Comparison of ENCODE assay signal across 29 cellular contexts in genomic region chr12:117085318-117085947, GRCh38. TPM values are rescaled to one million over a fixed set of nuclear protein-coding genes. Genes with fewer than 3 reads are reported as not detected.
DNase-seq lines count a peak whose midpoint lies in the region; ATAC-seq and TF ChIP-seq lines count a peak whose summit lies in the region.
"Had no signal": no experiment of that assay in that cellular context is flagged by ENCODE, and none has a peak within 500 bp of the region (broad histone marks: within the 10 kb centered on the region; RNA-seq: fewer than 3 reads in every experiment).

No MANE protein-coding gene starts in this region.

- no peak for DNase-seq in activated CD8-positive, alpha-beta T cell treated with anti-CD3 and anti-CD28 coated beads, Interleukin-2, amount 10 ng/mL, durations not matched to agents 7 days and 5 days
- DNase-seq in activated CD8-positive, alpha-beta T cell treated with anti-CD3 and anti-CD28 coated beads for 36 hours = no peak
- DNase-seq in Karpas-422 (no peak), left kidney (ENCODE audit: low read depth, low spot score) (peak; percentile 58), putamen (ENCODE audit: low spot score) (peak; percentile 79), pons (ENCODE audit: low spot score) (no peak)
- no peak for DNase-seq in activated naive CD4-positive, alpha-beta T cell treated with anti-CD3 and anti-CD28 coated beads, Interleukin-2, amount 10 ng/mL, durations not matched to agents 7 days and 5 days
- DNase-seq: activated CD4-positive, alpha-beta memory T cell treated with anti-CD3 and anti-CD28 coated beads for 36 hours; activated CD4-positive, CD25-positive, alpha-beta regulatory T cell treated with anti-CD3 and anti-CD28 coated beads, Interleukin-2, amount 50 U/mL, for 72 hours; activated effector memory CD4-positive, alpha-beta T cell treated with Interleukin-2 at 50 U/mL for 16 hours; activated naive CD8-positive, alpha-beta T cell treated with anti-CD3 and anti-CD28 coated beads, Interleukin-2, amount 50 U/mL, for 24 hours; CD4-positive, alpha-beta memory T cell; DMS153; islet precursor cell; mesenchymal stem cell; NCI-H1105; NCI-H1930; NCI-H226; NCI-H774; small intestine; stimulated activated CD4-positive, alpha-beta T cell treated with anti-CD3 and anti-CD28 coated beads, Interleukin-1b, Interleukin-23, amount 100 ng/mL, for 48 hours; stimulated activated CD8-positive, alpha-beta memory T cell treated with anti-CD3 and anti-CD28 coated beads, Interleukin-4, amount 100 ng/mL, for 48 hours; T-helper 17 cell; tibial artery had no signal

- no peak for ATAC-seq in activated CD8-positive, alpha-beta T cell treated with anti-CD3 and anti-CD28 coated beads, Interleukin-2, amount 10 ng/mL, durations not matched to agents 7 days and 5 days
- ATAC-seq in activated CD8-positive, alpha-beta T cell treated with anti-CD3 and anti-CD28 coated beads for 36 hours = no peak
- ATAC-seq in HG03095 (IDR thresholded peaks at IDR 0.05; ENCODE audit: unreplicated experiment) = no peak
- ATAC-seq: activated naive CD8-positive, alpha-beta T cell treated with anti-CD3 and anti-CD28 coated beads, Interleukin-2, amount 50 U/mL, for 24 hours; SK-N-SH treated with all-trans-retinoic acid at 6 μM for 48 hours; T-helper 17 cell had no signal

- H3K36me3 ChIP-seq in Karpas-422 (ENCODE audit: insufficient read depth, low read length) = peaks cover 8% of the 10 kb centered on the region
- H3K36me3 ChIP-seq: neutrophil had no signal

- 0 out of 2 replicates have a peak, but pooled peaks cover 5% of the 10 kb centered on the region for H3K9me3 ChIP-seq in Karpas-422 (ENCODE audit: low read length)
- H3K9me3 ChIP-seq: neutrophil had no signal

- intact Hi-C loops in activated CD8-positive, alpha-beta T cell treated with anti-CD3 and anti-CD28 coated beads for 36 hours (cut with micrococcal nuclease) = no loop called here

- no peak overlapping the region for H3K4me2 ChIP-seq in Karpas-422 (ENCODE audit: low read depth, low read length, poor library complexity, severe bottlenecking)

- POLR2A ChIA-PET in activated CD8-positive, alpha-beta T cell treated with anti-CD3 and anti-CD28 coated beads, Interleukin-2, amount 10 ng/mL, durations not matched to agents 7 days and 5 days (lab: Charles Lee) = no interaction called here
- POLR2A ChIA-PET in activated CD8-positive, alpha-beta T cell treated with anti-CD3 and anti-CD28 coated beads for 36 hours (lab: Charles Lee) = no interaction called here

- no peak overlapping the region for H3K4me3 ChIP-seq in Karpas-422 (ENCODE audit: low read length)
- H3K4me3 ChIP-seq: tibial artery had no signal

- peaks cover 10% of the 10 kb centered on the region for H3K9me3 Mint-ChIP-seq in activated CD8-positive, alpha-beta T cell treated with anti-CD3 and anti-CD28 coated beads, Interleukin-2, amount 10 ng/mL, durations not matched to agents 7 days and 5 days (ENCODE audit: insufficient read depth)
- H3K9me3 Mint-ChIP-seq in activated CD8-positive, alpha-beta T cell treated with anti-CD3 and anti-CD28 coated beads for 36 hours = peaks cover 10% of the 10 kb centered on the region
- H3K9me3 Mint-ChIP-seq in activated naive CD4-positive, alpha-beta T cell treated with anti-CD3 and anti-CD28 coated beads, Interleukin-2, amount 10 ng/mL, durations not matched to agents 7 days and 5 days = peaks cover 7% of the 10 kb centered on the region

- peaks cover 30% of the 10 kb centered on the region for H3K4me1 Mint-ChIP-seq in activated CD8-positive, alpha-beta T cell treated with anti-CD3 and anti-CD28 coated beads, Interleukin-2, amount 10 ng/mL, durations not matched to agents 7 days and 5 days (ENCODE audit: low read depth)
- H3K4me1 Mint-ChIP-seq in activated CD8-positive, alpha-beta T cell treated with anti-CD3 and anti-CD28 coated beads for 36 hours (ENCODE audit: low read depth) = peaks cover 3% of the 10 kb centered on the region
- no peaks in the 10 kb centered on the region for H3K4me1 Mint-ChIP-seq in activated naive CD4-positive, alpha-beta T cell treated with anti-CD3 and anti-CD28 coated beads, Interleukin-2, amount 10 ng/mL, durations not matched to agents 7 days and 5 days
- H3K4me1 Mint-ChIP-seq: activated naive CD8-positive, alpha-beta T cell treated with anti-CD3 and anti-CD28 coated beads, Interleukin-2, amount 50 U/mL, for 24 hours; CD4-positive, alpha-beta memory T cell had no signal

- H3K4me1 ChIP-seq in Karpas-422 (ENCODE audit: low read length) = peaks cover 76% of the 10 kb centered on the region
- H3K4me1 ChIP-seq: tibial artery had no signal

- CTCF ChIA-PET in activated CD8-positive, alpha-beta T cell treated with anti-CD3 and anti-CD28 coated beads, Interleukin-2, amount 10 ng/mL, durations not matched to agents 7 days and 5 days (lab: Charles Lee) = interaction anchor here (1.6 kb wide), 1 partner anchor 59 kb away, joined by 3 read pairs; no protein-coding TSS in a partner anchor
- CTCF ChIA-PET in activated CD8-positive, alpha-beta T cell treated with anti-CD3 and anti-CD28 coated beads for 36 hours (lab: Charles Lee) = no interaction called here
- CTCF ChIA-PET in activated naive CD4-positive, alpha-beta T cell treated with anti-CD3 and anti-CD28 coated beads, Interleukin-2, amount 10 ng/mL, durations not matched to agents 7 days and 5 days (lab: Charles Lee) = no interaction called here

- no peak for TF ChIP-seq CTCF in activated CD8-positive, alpha-beta T cell treated with anti-CD3 and anti-CD28 coated beads for 36 hours (IDR thresholded peaks at IDR 0.05)

- H3K27ac ChIP-seq in Karpas-422 (ENCODE audit: low read length) = 0 out of 2 replicates have a peak overlapping the region, but pooled peaks have one; percentile 22
- H3K27ac ChIP-seq: neutrophil, tibial artery had no signal

- H4K20me1 ChIP-seq in Karpas-422 (ENCODE audit: insufficient read depth, low read depth, low read length) = 0 out of 2 replicates have a peak, but pooled peaks cover 3% of the 10 kb centered on the region

- H3K27me3 ChIP-seq in Karpas-422 (ENCODE audit: low read length) = no peaks in the 10 kb centered on the region
- H3K27me3 ChIP-seq: neutrophil had no signal

- peak overlapping the region; percentile 39 for H3K27ac Mint-ChIP-seq in activated CD8-positive, alpha-beta T cell treated with anti-CD3 and anti-CD28 coated beads, Interleukin-2, amount 10 ng/mL, durations not matched to agents 7 days and 5 days
- no peak overlapping the region for H3K27ac Mint-ChIP-seq in activated CD8-positive, alpha-beta T cell treated with anti-CD3 and anti-CD28 coated beads for 36 hours
- no peak overlapping the region for H3K27ac Mint-ChIP-seq in activated naive CD4-positive, alpha-beta T cell treated with anti-CD3 and anti-CD28 coated beads, Interleukin-2, amount 10 ng/mL, durations not matched to agents 7 days and 5 days
- H3K27ac Mint-ChIP-seq: activated CD4-positive, alpha-beta memory T cell treated with anti-CD3 and anti-CD28 coated beads for 36 hours; activated naive CD8-positive, alpha-beta T cell treated with anti-CD3 and anti-CD28 coated beads, Interleukin-2, amount 50 U/mL, for 24 hours had no signal

- no peak overlapping the region for H3K4me3 Mint-ChIP-seq in activated CD8-positive, alpha-beta T cell treated with anti-CD3 and anti-CD28 coated beads, Interleukin-2, amount 10 ng/mL, durations not matched to agents 7 days and 5 days
- H3K4me3 Mint-ChIP-seq in activated CD8-positive, alpha-beta T cell treated with anti-CD3 and anti-CD28 coated beads for 36 hours = no peak overlapping the region
- H3K4me3 Mint-ChIP-seq in activated naive CD4-positive, alpha-beta T cell treated with anti-CD3 and anti-CD28 coated beads, Interleukin-2, amount 10 ng/mL, durations not matched to agents 7 days and 5 days = no peak overlapping the region
- H3K4me3 Mint-ChIP-seq: activated CD4-positive, alpha-beta memory T cell treated with anti-CD3 and anti-CD28 coated beads for 36 hours; activated naive CD8-positive, alpha-beta T cell treated with anti-CD3 and anti-CD28 coated beads, Interleukin-2, amount 50 U/mL, for 24 hours; CD4-positive, alpha-beta memory T cell; IgD-negative memory B cell; T-helper 17 cell had no signal

- H3K27me3 Mint-ChIP-seq in activated CD8-positive, alpha-beta T cell treated with anti-CD3 and anti-CD28 coated beads, Interleukin-2, amount 10 ng/mL, durations not matched to agents 7 days and 5 days (ENCODE audit: low read depth) = no peaks in the 10 kb centered on the region
- no peaks in the 10 kb centered on the region for H3K27me3 Mint-ChIP-seq in activated CD8-positive, alpha-beta T cell treated with anti-CD3 and anti-CD28 coated beads for 36 hours
- peaks cover 13% of the 10 kb centered on the region for H3K27me3 Mint-ChIP-seq in activated naive CD4-positive, alpha-beta T cell treated with anti-CD3 and anti-CD28 coated beads, Interleukin-2, amount 10 ng/mL, durations not matched to agents 7 days and 5 days
- H3K27me3 Mint-ChIP-seq: activated CD4-positive, alpha-beta memory T cell treated with anti-CD3 and anti-CD28 coated beads for 36 hours; activated naive CD8-positive, alpha-beta T cell treated with anti-CD3 and anti-CD28 coated beads, Interleukin-2, amount 50 U/mL, for 24 hours; CD4-positive, alpha-beta memory T cell; IgD-negative memory B cell; T-helper 17 cell had no signal

- peaks cover 96% of the 10 kb centered on the region for H3K79me2 ChIP-seq in Karpas-422 (ENCODE audit: low read length)

- no peaks in the 10 kb centered on the region for H3K9me2 ChIP-seq in Karpas-422 (replicated peaks; ENCODE audit: insufficient read depth, low read length)

- peak overlapping the region; percentile 9; the same call in 1 of the 2 replicates for H3K9ac ChIP-seq in Karpas-422 (ENCODE audit: low read length)

- peaks cover 26% of the 10 kb centered on the region for H3K36me3 Mint-ChIP-seq in activated CD8-positive, alpha-beta T cell treated with anti-CD3 and anti-CD28 coated beads, Interleukin-2, amount 10 ng/mL, durations not matched to agents 7 days and 5 days (ENCODE audit: low read depth)
- H3K36me3 Mint-ChIP-seq in activated CD8-positive, alpha-beta T cell treated with anti-CD3 and anti-CD28 coated beads for 36 hours (ENCODE audit: low read depth) = peaks cover 12% of the 10 kb centered on the region
- no peaks in the 10 kb centered on the region for H3K36me3 Mint-ChIP-seq in activated naive CD4-positive, alpha-beta T cell treated with anti-CD3 and anti-CD28 coated beads, Interleukin-2, amount 10 ng/mL, durations not matched to agents 7 days and 5 days

- H2AFZ ChIP-seq in Karpas-422 (ENCODE audit: low read length) = no peak overlapping the region

RNA-seq across cellular contexts. Expression of gene TESC, which starts 13.8 kb away (rescaled TPM):
- 100 to 1,000 TPM; 103 to 106 TPM for total RNA-seq in activated CD8-positive, alpha-beta T cell treated with anti-CD3 and anti-CD28 coated beads, Interleukin-2, amount 10 ng/mL, durations not matched to agents 7 days and 5 days
- 10 to 100 TPM; 41.7 to 46.8 TPM for total RNA-seq in activated CD8-positive, alpha-beta T cell treated with anti-CD3 and anti-CD28 coated beads for 36 hours
- total RNA-seq in Karpas-422 (2014; rRNA removed; shearing (Covaris generic); ENCODE audit: low replicate concordance) = 69.2 and 140 TPM in 2 replicates
- total RNA-seq: M059J had no signal

Comparison
In these comparisons a context has a peak if more than half of its experiments do, and no peak if none do; other contexts are left out.
1. DNase-seq: peak in left kidney (single experiment) and putamen (single experiment); none in activated CD8-positive, alpha-beta T cell treated with anti-CD3 and anti-CD28 coated beads, Interleukin-2, amount 10 ng/mL, durations not matched to agents 7 days and 5 days (single experiment), activated CD8-positive, alpha-beta T cell treated with anti-CD3 and anti-CD28 coated beads for 36 hours (single experiment), Karpas-422 (single experiment), activated naive CD4-positive, alpha-beta T cell treated with anti-CD3 and anti-CD28 coated beads, Interleukin-2, amount 10 ng/mL, durations not matched to agents 7 days and 5 days (single experiment) and pons (single experiment).